ENCODE assay signal across 8 cellular contexts in genomic region chr1:204409878-204410763, GRCh38. TPM values are rescaled to one million over a fixed set of nuclear protein-coding genes. Genes with fewer than 3 reads are reported as not detected.
DNase-seq lines count a peak whose midpoint lies in the region; ATAC-seq and TF ChIP-seq lines count a peak whose summit lies in the region.

No MANE protein-coding gene starts in this region.

- H3K36me3 ChIP-seq in BJ (ENCODE audit: control insufficient read depth, insufficient read depth, low read length) (peaks cover 4% of the 10 kb centered on the region), Loucy (ENCODE audit: insufficient read depth, low read length) (peaks cover 10% of the 10 kb centered on the region)

- no peaks in the 10 kb centered on the region for H3K9me3 ChIP-seq in Loucy (ENCODE audit: insufficient read depth, low read depth, low read length)

- H3K27ac ChIP-seq in cingulate gyrus (ENCODE audit: low read depth, low read length) = peak overlapping the region; percentile 93

- CTCF ChIA-PET in BJ (lab: Yijun Ruan, JAX) = interaction anchor here (0.6 to 4.9 kb wide), 6 partner anchors 14 to 84 kb away, joined by 3 to 59 read pairs (median 4); no protein-coding TSS in a partner anchor

- H3K4me2 ChIP-seq in Loucy (ENCODE audit: low read depth, low read length, poor library complexity, severe bottlenecking) = peak overlapping the region; percentile 74

- H3K27me3 ChIP-seq in BJ (ENCODE audit: control insufficient read depth, insufficient read depth, low read length) (no peaks in the 10 kb centered on the region), Loucy (ENCODE audit: insufficient read depth, low read length, poor library complexity, severe bottlenecking) (peaks cover 8% of the 10 kb centered on the region)

- POLR2A ChIA-PET in BJ (lab: Charles Lee) = interaction anchor here (0.5 to 0.6 kb wide), 3 partner anchors 10 to 11 kb away, joined by 3 to 6 read pairs (median 6); no protein-coding TSS in a partner anchor

- H3K9ac ChIP-seq in Loucy (ENCODE audit: low read depth, low read length, poor library complexity, severe bottlenecking) = peak overlapping the region; percentile 99

- no peak for ATAC-seq in naive B cell (ENCODE audit: low read depth in 2 of 2)
- ATAC-seq in GM19351 (IDR thresholded peaks at IDR 0.05; ENCODE audit: unreplicated experiment) = no peak
- ATAC-seq in GM21737 (IDR thresholded peaks at IDR 0.05; ENCODE audit: unreplicated experiment) = no peak
- ATAC-seq in HG03378 (IDR thresholded peaks at IDR 0.05; ENCODE audit: unreplicated experiment) = no peak

- no peak for TF ChIP-seq CTCF in BJ (IDR thresholded peaks at IDR 0.05; ENCODE audit: insufficient read depth, low read depth, low read length)
- TF ChIP-seq CTCF in Loucy (conservative IDR thresholded peaks at IDR 0.05; ENCODE audit: low read length) = no peak

- no peaks in the 10 kb centered on the region for H3K9me2 ChIP-seq in Loucy (replicated peaks; ENCODE audit: low read depth, low read length)

- H3K4me1 ChIP-seq in Loucy (ENCODE audit: insufficient read depth, low read length, poor library complexity, severe bottlenecking) = peaks cover 28% of the 10 kb centered on the region

- H3K79me2 ChIP-seq in Loucy (ENCODE audit: insufficient read depth, low read length) = peaks cover 65% of the 10 kb centered on the region

- no peaks in the 10 kb centered on the region for H3K9me3 Mint-ChIP-seq in naive B cell

- H3K4me3 Mint-ChIP-seq in naive B cell = peak overlapping the region; percentile 97 to 100 (median 98)

- in situ Hi-C loops in G401 (cut with HindIII; ENCODE audit: low sequenced_read_pairs) = no loop called here

- H3K27ac Mint-ChIP-seq in naive B cell = peak overlapping the region; percentile 99 to 100 (median 100)

- no peak overlapping the region for H2AFZ ChIP-seq in Loucy (ENCODE audit: low read length)

- peaks cover 22 to 52% (median 34%) of the 10 kb centered on the region in 3 donors for H3K4me1 Mint-ChIP-seq in naive B cell

- peaks cover 0 to 20% of the 10 kb centered on the region in 2 donors for H3K36me3 Mint-ChIP-seq in naive B cell

- H3K4me3 ChIP-seq in BJ (ENCODE audit: low read depth, low read length) (peak overlapping the region; percentile 72), Loucy (ENCODE audit: low read length, poor library complexity, severe bottlenecking) (peak overlapping the region; percentile 99)

- H3K27me3 Mint-ChIP-seq in naive B cell = no peaks in the 10 kb centered on the region

- peaks cover 61% of the 10 kb centered on the region for H4K20me1 ChIP-seq in Loucy (ENCODE audit: insufficient read depth, low read length, poor library complexity, severe bottlenecking)

- H3F3A ChIP-seq in Loucy (ENCODE audit: low read depth) = no peaks in the 10 kb centered on the region

- DNase-seq in BJ (ENCODE audit: low read depth) (no peak), naive B cell (no peak), G401 (ENCODE audit: low spot score) (no peak)

RNA-seq across cellular contexts. Expression of gene PPP1R15B, which starts 1.5 kb away (rescaled TPM):
- polyA plus RNA-seq in BJ (2011; rRNA removed) (24.6 and 30.2 TPM in 2 replicates), naive B cell (ENCODE audit: low read depth in 6 of 6) (10 to 100 TPM; 18.5 to 39.0 (median 33.0) TPM)
- polyA minus RNA-seq in BJ (2011; rRNA and poly(A)+ RNA removed) = 30.7 and 41.6 TPM in 2 replicates
- total RNA-seq in G401 (2014; rRNA removed; shearing (Covaris generic)) = 16.4 and 30.7 TPM in 2 replicates

RNA-seq across cellular contexts. Expression of gene PLEKHA6, which starts 50.4 kb away (rescaled TPM):
- polyA plus RNA-seq in BJ (2011; rRNA removed) (3.0 and 4.2 TPM in 2 replicates), naive B cell (ENCODE audit: low read depth in 6 of 6) (under 1 TPM in 1 of 6 donors, not detected in 5; 0.09 TPM)
- 2.4 and 2.7 TPM in 2 replicates for polyA minus RNA-seq in BJ (2011; rRNA and poly(A)+ RNA removed)
- not detected in 2 replicates for total RNA-seq in G401 (2014; rRNA removed; shearing (Covaris generic))
